Comparison of ENCODE assay signal across 8 cellular contexts in the genomic region with DNA sequence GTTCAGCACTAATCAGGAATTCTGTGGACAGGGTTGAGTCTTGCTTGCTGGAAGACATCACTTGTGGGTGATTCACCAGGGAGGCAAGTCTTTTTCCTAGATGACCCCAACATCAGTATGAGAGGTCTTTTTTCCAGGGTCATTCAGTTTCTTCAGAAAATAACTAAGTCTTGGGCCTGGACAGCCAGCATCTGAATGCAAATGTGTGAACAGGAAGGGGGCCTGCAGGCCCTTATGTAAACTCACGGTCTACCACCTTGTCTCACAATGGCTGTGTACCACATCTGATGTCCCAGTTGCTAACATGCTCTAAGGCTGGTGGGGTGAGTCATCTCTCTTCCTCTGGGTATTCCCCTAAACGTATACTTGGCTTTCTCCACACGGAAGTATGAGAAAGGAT.
DNase-seq lines count a peak whose midpoint lies in the region; ATAC-seq and TF ChIP-seq lines count a peak whose summit lies in the region.

No MANE protein-coding gene starts in this region.

- H3K4me1 Mint-ChIP-seq in activated T-cell treated with anti-CD3 and anti-CD28 coated beads, Interleukin-2, amount 50 U/mL, for 4 hours (ENCODE audit: low read depth): peaks cover 7% of the 10 kb centered on the region
- H3K4me1 Mint-ChIP-seq in CD14-positive monocyte: no peaks in the 10 kb centered on the region

- no peaks in the 10 kb centered on the region for H3K27me3 Mint-ChIP-seq in activated T-cell treated with anti-CD3 and anti-CD28 coated beads, Interleukin-2, amount 50 U/mL, for 4 hours (ENCODE audit: low read depth)
- peaks cover 0 to 1% (median 0%) of the 10 kb centered on the region in 3 donors for H3K27me3 Mint-ChIP-seq in CD14-positive monocyte (ENCODE audit: low read depth in 3 of 3)

- H3K27ac Mint-ChIP-seq in CD14-positive monocyte: peak overlapping the region in 1 of 7 donors; percentile 46

- ATAC-seq in GM21381 (IDR thresholded peaks at IDR 0.05; ENCODE audit: unreplicated experiment): peak; percentile 99
- ATAC-seq in activated T-cell treated with anti-CD3 and anti-CD28 coated beads, Interleukin-2, amount 50 U/mL, for 4 hours: peak; percentile 100

- no peak overlapping the region for H3K4me3 Mint-ChIP-seq in activated T-cell treated with anti-CD3 and anti-CD28 coated beads, Interleukin-2, amount 50 U/mL, for 4 hours
- no peak overlapping the region for H3K4me3 Mint-ChIP-seq in CD14-positive monocyte

- no peaks in the 10 kb centered on the region for H3K9me3 Mint-ChIP-seq in activated T-cell treated with anti-CD3 and anti-CD28 coated beads, Interleukin-2, amount 50 U/mL, for 4 hours
- no peaks in the 10 kb centered on the region for H3K9me3 Mint-ChIP-seq in CD14-positive monocyte

- intact Hi-C loops in CD14-positive monocyte (cut with micrococcal nuclease): no loop called here

- DNase-seq in CD1c-positive myeloid dendritic cell (ENCODE audit: extremely low spot score) (peak; percentile 4), HS-5 (ENCODE audit: low read depth) (peak; percentile 85), lung microvascular endothelial cell (ENCODE audit: low read depth in 2 of 2) (peak; percentile 40 to 98), hippocampal formation (lab: John Stamatoyannopoulos, UW) (no peak), anterior cingulate cortex (lab: John Stamatoyannopoulos, UW) (no peak), CD14-positive monocyte (ENCODE audit: low spot score) (no peak)
- DNase-seq in activated T-cell treated with anti-CD3 and anti-CD28 coated beads, Interleukin-2, amount 50 U/mL, for 4 hours: peak; percentile 12

- peaks cover 23% of the 10 kb centered on the region for H3K36me3 Mint-ChIP-seq in activated T-cell treated with anti-CD3 and anti-CD28 coated beads, Interleukin-2, amount 50 U/mL, for 4 hours (ENCODE audit: insufficient read depth)
- H3K36me3 Mint-ChIP-seq in CD14-positive monocyte: peaks cover 50 to 65% of the 10 kb centered on the region in 2 donors

- no peak for TF ChIP-seq CTCF in CD14-positive monocyte (IDR thresholded peaks at IDR 0.05)

Comparison
In these comparisons a context has a peak if more than half of its experiments do, and no peak if none do; other contexts are left out.
1. DNase-seq: peak in CD1c-positive myeloid dendritic cell (single experiment), HS-5 (single experiment), activated T-cell treated with anti-CD3 and anti-CD28 coated beads, Interleukin-2, amount 50 U/mL, for 4 hours (single experiment) and lung microvascular endothelial cell (2 of 2); none in hippocampal formation (0 of 2), anterior cingulate cortex (0 of 58) and CD14-positive monocyte (single experiment).